ENCODE assay signal across 26 cellular contexts in genomic region chr12:28231248-28231647, GRCh38. TPM values are rescaled to one million over a fixed set of nuclear protein-coding genes. Genes with fewer than 3 reads are reported as not detected.
A peak's percentile ranks its signal among the peaks of the same experiment; 100 is the strongest.
DNase-seq lines count a peak whose midpoint lies in the region; ATAC-seq, FAIRE-seq and TF ChIP-seq lines count a peak whose summit lies in the region.
"Had no signal": no experiment of that assay in that cellular context is flagged by ENCODE, and none has a peak within 500 bp of the region (broad histone marks: within the 10 kb centered on the region; RNA-seq: fewer than 3 reads in every experiment).

No MANE protein-coding gene starts in this region.

- no peaks in the 10 kb centered on the region for H3K9me3 ChIP-seq in breast epithelium
- H3K9me3 ChIP-seq in mammary epithelial cell (replicated peaks; ENCODE audit: insufficient read depth, low read length): no peaks in the 10 kb centered on the region
- H3K9me3 ChIP-seq in gastrocnemius medialis: no peaks in the 10 kb centered on the region
- H3K9me3 ChIP-seq in transverse colon: no peaks in the 10 kb centered on the region
- no peaks in the 10 kb centered on the region for H3K9me3 ChIP-seq in HepG2 (ENCODE audit: low read length)
- no peaks in the 10 kb centered on the region for H3K9me3 ChIP-seq in GM23248 (ENCODE audit: low read depth)
- H3K9me3 ChIP-seq: BE2C had no signal

- no peak for TF ChIP-seq RAD21 in HepG2 (CRISPR knock-in tag; IDR thresholded peaks at IDR 0.05)

- POLR2A ChIA-PET in MCF 10A (lab: Yijun Ruan, JAX): interaction anchor here (0.5 to 6.1 kb wide), 4 partner anchors 9 to 261 kb away, joined by 3 to 53 read pairs (median 6); partner anchors contain the start of gene CCDC91
- POLR2A ChIA-PET in HepG2 (lab: Yijun Ruan, JAX): no interaction called here

- peak; percentile 61 to 83 for ATAC-seq in gastrocnemius medialis
- no peak for ATAC-seq in HepG2
- ATAC-seq: GM12878, GM23338, HCT116 had no signal

- no peak for TF ChIP-seq CTCF in MCF 10A (IDR thresholded peaks at IDR 0.05; ENCODE audit: unreplicated experiment)
- TF ChIP-seq CTCF in breast epithelium (IDR thresholded peaks at IDR 0.05): no peak
- no peak for TF ChIP-seq CTCF in mammary epithelial cell (conservative IDR thresholded peaks at IDR 0.05 in 1 of 2, IDR thresholded peaks at IDR 0.05 in 1 of 2; ENCODE audit: extremely low read depth in 1 of 2, insufficient read depth in 1 of 2, low read depth in 1 of 2, low read length in 2 of 2)
- no peak for TF ChIP-seq CTCF in gastrocnemius medialis (IDR thresholded peaks at IDR 0.05 in 4 of 5, conservative IDR thresholded peaks at IDR 0.05 in 1 of 5)
- no peak for TF ChIP-seq CTCF in transverse colon (IDR thresholded peaks at IDR 0.05)
- no peak for TF ChIP-seq CTCF in HepG2 (CRISPR knock-in tag; IDR thresholded peaks at IDR 0.05)

- H3K4me1 Mint-ChIP-seq in MCF 10A (ENCODE audit: insufficient read depth, unreplicated experiment): peaks cover 26% of the 10 kb centered on the region
- H3K4me1 Mint-ChIP-seq: H9 had no signal

- intact Hi-C loops in MCF 10A (cut with micrococcal nuclease): no loop called here
- intact Hi-C loops in breast epithelium (cut with DNase I; ENCODE audit: low total_unique reads): no loop called here
- intact Hi-C loops in mammary epithelial cell (cut with micrococcal nuclease): no loop called here
- intact Hi-C loops in gastrocnemius medialis (cut with DNase I; ENCODE audit: low total_unique reads): loop anchor here (2.0 kb wide), 1 partner anchor 40 kb away; the partner anchor contains the start of gene CCDC91
- intact Hi-C loops in transverse colon (cut with DNase I; ENCODE audit: low total_unique reads): loop anchor here (10.0 kb wide), 1 partner anchor 1054 kb away; no protein-coding TSS in a partner anchor
- intact Hi-C loops in HepG2 (cut with micrococcal nuclease; ENCODE audit: unreplicated experiment): no loop called here

- peak overlapping the region; percentile 53 for H3K4me2 ChIP-seq in mammary epithelial cell (ENCODE audit: insufficient read depth, low read depth, low read length)
- H3K4me2 ChIP-seq in HepG2 (ENCODE audit: low read depth, low read length): no peak overlapping the region
- no peak overlapping the region for H3K4me2 ChIP-seq in GM23248 (ENCODE audit: unreplicated experiment)
- H3K4me2 ChIP-seq: GM23338 had no signal

- H3K27me3 ChIP-seq in breast epithelium (no peaks in the 10 kb centered on the region), mammary epithelial cell (ENCODE audit: insufficient read depth, low read length) (no peaks in the 10 kb centered on the region), gastrocnemius medialis (no peaks in the 10 kb centered on the region), transverse colon (no peaks in the 10 kb centered on the region), HepG2 (ENCODE audit: control insufficient read depth in 1 of 2, insufficient read depth in 2 of 2, low read length in 2 of 2) (no peaks in the 10 kb centered on the region), GM23248 (replicated peaks; ENCODE audit: insufficient read depth) (no peaks in the 10 kb centered on the region)
- H3K27me3 ChIP-seq: BE2C; BLaER1 treated with 17β-estradiol and CSF1 and Interleukin-3, amounts not matched to agents 10 nM and 100 nM had no signal

- H3K27me3 Mint-ChIP-seq in MCF 10A (ENCODE audit: insufficient read depth, unreplicated experiment): no peaks in the 10 kb centered on the region
- H3K27me3 Mint-ChIP-seq: CD4-positive, alpha-beta T cell; CD8-positive, alpha-beta memory T cell had no signal

- no peak for DNase-seq in MCF 10A (ENCODE audit: unreplicated experiment)
- no peak for DNase-seq in breast epithelium (ENCODE audit: low spot score in 2 of 2)
- no peak for DNase-seq in mammary epithelial cell
- no peak for DNase-seq in gastrocnemius medialis
- DNase-seq in transverse colon: no peak
- no peak for DNase-seq in AG08395 (ENCODE audit: low spot score)
- no peak for DNase-seq in HepG2 (ENCODE audit: low spot score)
- DNase-seq in GM23248: no peak
- DNase-seq: AML-193; BE2C; CD4-positive, alpha-beta T cell; CD8-positive, alpha-beta memory T cell; DMS 273 treated with DMSO at 0.1 percent for 48 hours; DMS79; EL; GDM1; H9 had no signal

- H3K27ac ChIP-seq in breast epithelium (peak overlapping the region in 1 of 2 donors; percentile 26), mammary epithelial cell (ENCODE audit: insufficient read depth, low read depth, low read length) (no peak overlapping the region), gastrocnemius medialis (peak overlapping the region in 2 of 4 donors; percentile 5 to 16), transverse colon (peak overlapping the region in 1 of 4 donors; percentile 18), HepG2 (ENCODE audit: extremely low read length, insufficient read depth, low read length) (no peak overlapping the region), GM23248 (no peak overlapping the region)
- H3K27ac ChIP-seq: 22Rv1; BLaER1 treated with 17β-estradiol and CSF1 and Interleukin-3, amounts not matched to agents 10 nM and 100 nM had no signal

- TF ChIP-seq EP300 in transverse colon (IDR thresholded peaks at IDR 0.05; ENCODE audit: low read depth) (peak; percentile 10), HepG2 (IDR thresholded peaks at IDR 0.05; ENCODE audit: low read depth in 2 of 2, low read length in 2 of 2) (no peak), HepG2 (CRISPR knock-in tag; IDR thresholded peaks at IDR 0.05; ENCODE audit: borderline replicate concordance) (no peak)

- H3K4me1 ChIP-seq in breast epithelium (no peaks in the 10 kb centered on the region), mammary epithelial cell (ENCODE audit: insufficient read depth, low read length) (peaks cover 3% of the 10 kb centered on the region), gastrocnemius medialis (peaks cover 18 to 21% of the 10 kb centered on the region in 2 donors), transverse colon (peaks cover 0 to 17% (median 2%) of the 10 kb centered on the region in 4 donors), HepG2 (ENCODE audit: insufficient read depth, low read length) (no peaks in the 10 kb centered on the region), GM23248 (ENCODE audit: insufficient read depth) (no peaks in the 10 kb centered on the region)
- H3K4me1 ChIP-seq: BE2C had no signal

- CTCF ChIA-PET in MCF 10A (lab: Yijun Ruan, JAX): no interaction called here
- CTCF ChIA-PET in mammary epithelial cell (lab: Charles Lee; ENCODE audit: low non-redundant PET): no interaction called here
- CTCF ChIA-PET in HepG2 (lab: Yijun Ruan, JAX; ENCODE audit: low intra/inter-chr PET ratio, low total read pairs): no interaction called here

- H3K4me3 ChIP-seq in breast epithelium: no peak overlapping the region
- no peak overlapping the region for H3K4me3 ChIP-seq in mammary epithelial cell (replicated peaks in 1 of 3; ENCODE audit: insufficient read depth in 1 of 3, low read depth in 2 of 3, low read length in 3 of 3)
- no peak overlapping the region for H3K4me3 ChIP-seq in gastrocnemius medialis
- H3K4me3 ChIP-seq in transverse colon: no peak overlapping the region
- no peak overlapping the region for H3K4me3 ChIP-seq in HepG2 (replicated peaks in 1 of 3; ENCODE audit: insufficient read depth in 1 of 3, low read depth in 2 of 3, low read length in 3 of 3)
- H3K4me3 ChIP-seq in GM23248: no peak overlapping the region
- H3K4me3 ChIP-seq: BLaER1 treated with 17β-estradiol and CSF1 and Interleukin-3, amounts not matched to agents 10 nM and 100 nM; GM12878; GM23338 had no signal

- no peaks in the 10 kb centered on the region for H3K9me2 ChIP-seq in GM23248 (ENCODE audit: insufficient read depth)

- H3K36me3 ChIP-seq in breast epithelium (no peaks in the 10 kb centered on the region), mammary epithelial cell (ENCODE audit: insufficient read depth, low read length) (no peaks in the 10 kb centered on the region), gastrocnemius medialis (no peaks in the 10 kb centered on the region), transverse colon (no peaks in the 10 kb centered on the region), HepG2 (replicated peaks in 1 of 2; ENCODE audit: control insufficient read depth in 1 of 2, insufficient read depth in 2 of 2, low read length in 2 of 2) (no peaks in the 10 kb centered on the region), GM23248 (ENCODE audit: low read depth) (no peaks in the 10 kb centered on the region; the same call in 1 of the 2 replicates)
- H3K36me3 ChIP-seq: BE2C had no signal

- in situ Hi-C loops in mammary epithelial cell (cut with MboI; ENCODE audit: low sequenced_read_pairs in 2 of 2) (no loop called here), gastrocnemius medialis (cut with MboI; ENCODE audit: low sequenced_read_pairs in 4 of 4) (no loop called here), transverse colon (cut with MboI; ENCODE audit: low pct_ligation_motif_present in 1 of 4, low pct_unique_long_range_greater_than_20kb in 1 of 4, low sequenced_read_pairs in 3 of 4) (no loop called here), HepG2 (cut with HindIII; ENCODE audit: extremely low pct_ligation_motif_present, low pct_unique_long_range_greater_than_20kb) (no loop called here), GM23248 (cut with MboI) (no loop called here)

- H4K20me1 ChIP-seq in mammary epithelial cell (ENCODE audit: insufficient read depth, low read length) (no peaks in the 10 kb centered on the region), HepG2 (ENCODE audit: insufficient read depth, low read length) (no peaks in the 10 kb centered on the region), GM23248 (ENCODE audit: insufficient read depth) (no peaks in the 10 kb centered on the region; the same call in 1 of the 2 replicates)
- H4K20me1 ChIP-seq: BLaER1 treated with 17β-estradiol and CSF1 and Interleukin-3, amounts not matched to agents 10 nM and 100 nM had no signal

- dilution Hi-C loops in mammary epithelial cell (cut with HindIII; ENCODE audit: low sequenced_read_pairs): no loop called here

- TF ChIP-seq POLR2A in breast epithelium (IDR thresholded peaks at IDR 0.05): no peak
- no peak for TF ChIP-seq POLR2A in gastrocnemius medialis (IDR thresholded peaks at IDR 0.05)
- TF ChIP-seq POLR2A in transverse colon (IDR thresholded peaks at IDR 0.05): no peak
- TF ChIP-seq POLR2A in HepG2 (IDR thresholded peaks at IDR 0.05; ENCODE audit: insufficient read depth in 1 of 2, low read depth in 2 of 2, low read length in 2 of 2): no peak

- FAIRE-seq in HepG2 (lab: Jason Lieb, UNC): no peak
- FAIRE-seq: A204.1, D721Med, GM12878, GM19239 had no signal

- H3K4me3 Mint-ChIP-seq in MCF 10A (ENCODE audit: unreplicated experiment): peak overlapping the region; percentile 33
- H3K4me3 Mint-ChIP-seq: CD14-positive monocyte; CD4-positive, alpha-beta T cell; CD8-positive, alpha-beta memory T cell; GM23338; H9 had no signal

- no TSS peak for BruUV-seq in MCF 10A (replicated peaks; lab: Mats Ljungman, UMichigan)
- BruUV-seq in mammary epithelial cell (replicated peaks; lab: Mats Ljungman, UMichigan): no TSS peak
- no TSS peak for BruUV-seq in HepG2 (replicated peaks; lab: Mats Ljungman, UMichigan)

- H3K79me2 ChIP-seq in mammary epithelial cell (ENCODE audit: insufficient read depth, low read length): peaks cover 7% of the 10 kb centered on the region
- no peaks in the 10 kb centered on the region for H3K79me2 ChIP-seq in HepG2 (ENCODE audit: insufficient read depth, low read length)
- peaks cover 43% of the 10 kb centered on the region for H3K79me2 ChIP-seq in GM23248 (ENCODE audit: insufficient read depth)

- H2AFZ ChIP-seq in mammary epithelial cell (ENCODE audit: low read depth, low read length) (no peak overlapping the region), HepG2 (ENCODE audit: low read length) (no peak overlapping the region), GM23248 (no peak overlapping the region)
- H2AFZ ChIP-seq: GM23338 had no signal

- H3K9ac ChIP-seq in mammary epithelial cell (ENCODE audit: insufficient read depth, low read length): no peak overlapping the region
- no peak overlapping the region for H3K9ac ChIP-seq in HepG2 (ENCODE audit: insufficient read depth, low read depth, low read length)
- no peak overlapping the region for H3K9ac ChIP-seq in GM23248
- H3K9ac ChIP-seq: BLaER1 treated with 17β-estradiol and CSF1 and Interleukin-3, amounts not matched to agents 10 nM and 100 nM had no signal

- no peaks in the 10 kb centered on the region for H3F3A ChIP-seq in GM23248 (ENCODE audit: insufficient read depth)

- peak overlapping the region; percentile 80 for H3K27ac Mint-ChIP-seq in MCF 10A (ENCODE audit: low read depth, unreplicated experiment)
- H3K27ac Mint-ChIP-seq: CD4-positive, alpha-beta T cell; CD8-positive, alpha-beta memory T cell; GM23338; H9 had no signal

- H3K36me3 Mint-ChIP-seq in MCF 10A (ENCODE audit: insufficient read depth, unreplicated experiment): no peaks in the 10 kb centered on the region

- H3K9me3 Mint-ChIP-seq in MCF 10A (ENCODE audit: unreplicated experiment): no peaks in the 10 kb centered on the region
- H3K9me3 Mint-ChIP-seq: GM23338 had no signal

RNA-seq across cellular contexts. Expression of gene CCDC91, which starts 41.0 kb away (rescaled TPM):
- total RNA-seq in MCF 10A (2022) (35.9 and 38.6 TPM in 2 replicates), breast epithelium (10 to 100 TPM; 45.9 to 68.9 (median 48.8) TPM), mammary epithelial cell (10 to 100 TPM; 20.8 to 22.7 TPM), gastrocnemius medialis (10 to 100 TPM; 22.3 to 50.6 (median 36.6) TPM), transverse colon (10 to 100 TPM in 3 of 4 donors, 1 to 10 TPM in 1; 8.4 to 37.8 (median 35.5) TPM), HepG2 (2016; rRNA removed; fragmentation: Illumina TruSeq; extraction: Trizol) (15.8 and 20.6 TPM in 2 replicates)
- polyA plus RNA-seq in mammary epithelial cell (11.9 TPM), HepG2 (2011; rRNA removed) (7.7 and 9.8 TPM in 2 replicates), GM23248 (2016; fragmentation: Nextera tagmentation; extraction: Ambion mirVana) (31.0 and 31.5 TPM in 2 replicates)
- polyA minus RNA-seq in mammary epithelial cell: 35.7 TPM
- 88.7 and 93.9 TPM in 2 replicates for total RNA-seq in HepG2 (2016; cell fraction: cytosol; rRNA removed; fragmentation: Illumina TruSeq; extraction: Trizol; ENCODE audit: low read depth)
- 14.9 and 18.0 TPM in 2 replicates for total RNA-seq in HepG2 (2016; cell fraction: insoluble cytoplasmic fraction; rRNA removed; fragmentation: Illumina TruSeq; extraction: Trizol)
- total RNA-seq in HepG2 (2016; cell fraction: membrane; rRNA removed; fragmentation: Illumina TruSeq; extraction: Trizol): 25.9 and 27.4 TPM in 2 replicates
- total RNA-seq in HepG2 (2016; cell fraction: nucleus; rRNA removed; fragmentation: Illumina TruSeq; extraction: Trizol): 19.4 and 19.8 TPM in 2 replicates
- polyA plus RNA-seq in HepG2 (2011; cell fraction: cytosol; rRNA removed): 5.3 and 9.0 TPM in 2 replicates
- 5.2 and 5.9 TPM in 2 replicates for polyA plus RNA-seq in HepG2 (2011; cell fraction: nucleus; rRNA removed)
- polyA plus RNA-seq in HepG2 (2012): 9.2 and 10.4 TPM in 2 replicates
- polyA plus RNA-seq in HepG2 (2016; cell fraction: cytosol; fragmentation: Illumina TruSeq; extraction: Trizol; ENCODE audit: low read depth): 1.3 and 1.9 TPM in 2 replicates
- polyA plus RNA-seq in HepG2 (2016; cell fraction: insoluble cytoplasmic fraction; fragmentation: Illumina TruSeq; extraction: Trizol; ENCODE audit: low read depth): 16.6 and 16.9 TPM in 2 replicates
- 3.4 TPM in 2 replicates for polyA plus RNA-seq in HepG2 (2016; cell fraction: membrane; fragmentation: Illumina TruSeq; extraction: Trizol; ENCODE audit: low read depth)
- 7.0 and 7.9 TPM in 2 replicates for polyA plus RNA-seq in HepG2 (2016; cell fraction: nucleus; fragmentation: Illumina TruSeq; extraction: Trizol; ENCODE audit: insufficient read depth, low read depth)
- 17.8 and 41.4 TPM in 2 replicates for polyA minus RNA-seq in HepG2 (2011; rRNA and poly(A)+ RNA removed; ENCODE audit: low replicate concordance)
- polyA minus RNA-seq in HepG2 (2011; cell fraction: cytosol; rRNA and poly(A)+ RNA removed): 12.6 and 19.2 TPM in 2 replicates
- 50.2 and 62.0 TPM in 2 replicates for polyA minus RNA-seq in HepG2 (2011; cell fraction: nucleus; rRNA and poly(A)+ RNA removed)
- total RNA-seq in GM23248 (2014; rRNA removed; shearing (Covaris generic)): 15.3 and 17.2 TPM in 2 replicates

Comparison
In these comparisons a context has a peak if more than half of its experiments do, and no peak if none do; other contexts are left out.
1. intact Hi-C loops: an anchor here in gastrocnemius medialis (2.0 kb wide) and transverse colon (10.0 kb wide); none called in MCF 10A, breast epithelium, mammary epithelial cell and HepG2.